In genomic region chr5:50704730-50705129, GRCh38 we compare ENCODE assay signal across 17 cellular contexts. TPM values are rescaled to one million over a fixed set of nuclear protein-coding genes. Genes with fewer than 3 reads are reported as not detected.
DNase-seq lines count a peak whose midpoint lies in the region; ATAC-seq and TF ChIP-seq lines count a peak whose summit lies in the region.
"Had no signal": no experiment of that assay in that cellular context is flagged by ENCODE, and none has a peak within 500 bp of the region (broad histone marks: within the 10 kb centered on the region; RNA-seq: fewer than 3 reads in every experiment).

No MANE protein-coding gene starts in this region.

- peaks cover 21% of the 10 kb centered on the region for H3K36me3 Mint-ChIP-seq in CD4-positive, alpha-beta T cell (ENCODE audit: low read depth)
- peaks cover 20% of the 10 kb centered on the region for H3K36me3 Mint-ChIP-seq in T-cell
- H3K36me3 Mint-ChIP-seq in naive thymus-derived CD8-positive, alpha-beta T cell: peaks cover 0 to 8% (median 3%) of the 10 kb centered on the region in 3 donors

- H3K27me3 Mint-ChIP-seq in CD4-positive, alpha-beta T cell: no peaks in the 10 kb centered on the region
- no peaks in the 10 kb centered on the region for H3K27me3 Mint-ChIP-seq in T-cell
- no peaks in the 10 kb centered on the region for H3K27me3 Mint-ChIP-seq in naive thymus-derived CD8-positive, alpha-beta T cell

- no peaks in the 10 kb centered on the region for H3K36me3 ChIP-seq in mucosa of descending colon (ENCODE audit: low read depth)
- H3K36me3 ChIP-seq: SJCRH30 had no signal

- H3K4me3 Mint-ChIP-seq in CD4-positive, alpha-beta T cell: no peak overlapping the region
- no peak overlapping the region for H3K4me3 Mint-ChIP-seq in T-cell
- H3K4me3 Mint-ChIP-seq in naive thymus-derived CD8-positive, alpha-beta T cell: peak overlapping the region in 1 of 10 donors; percentile 15
- H3K4me3 Mint-ChIP-seq: H9 had no signal

- no peaks in the 10 kb centered on the region for H3K27me3 ChIP-seq in CD4-positive, alpha-beta T cell (ENCODE audit: control insufficient read depth, insufficient read depth, low read length)
- H3K27me3 ChIP-seq: SJCRH30 had no signal

- POLR2A ChIA-PET in CD4-positive, alpha-beta T cell (lab: Charles Lee): no interaction called here
- POLR2A ChIA-PET in T-cell (lab: Charles Lee): interaction anchor here in 1 of 2 donors (1.1 kb wide), 1 partner anchor 12 kb away, joined by 3 read pairs; no protein-coding TSS in a partner anchor
- POLR2A ChIA-PET in naive thymus-derived CD8-positive, alpha-beta T cell (lab: Charles Lee): no interaction called here

- H3K4me3 ChIP-seq in mucosa of descending colon: no peak overlapping the region
- H3K4me3 ChIP-seq: SJCRH30 had no signal

- TF ChIP-seq CTCF in CD4-positive, alpha-beta T cell (IDR thresholded peaks at IDR 0.05): no peak
- no peak for TF ChIP-seq CTCF in mucosa of descending colon (IDR thresholded peaks at IDR 0.05)

- CTCF ChIA-PET in CD4-positive, alpha-beta T cell (lab: Charles Lee): interaction anchor here (1.2 kb wide), 1 partner anchor 308 kb away, joined by 3 read pairs; no protein-coding TSS in a partner anchor
- CTCF ChIA-PET in T-cell (lab: Charles Lee): no interaction called here

- H3K4me1 Mint-ChIP-seq in CD4-positive, alpha-beta T cell (ENCODE audit: low read depth): peaks cover 97% of the 10 kb centered on the region
- peaks cover 86 to 96% (median 92%) of the 10 kb centered on the region in 3 donors for H3K4me1 Mint-ChIP-seq in T-cell
- peaks cover 27 to 94% (median 82%) of the 10 kb centered on the region in 4 donors for H3K4me1 Mint-ChIP-seq in naive thymus-derived CD8-positive, alpha-beta T cell

- H3K9me3 Mint-ChIP-seq in CD4-positive, alpha-beta T cell: no peaks in the 10 kb centered on the region
- no peaks in the 10 kb centered on the region for H3K9me3 Mint-ChIP-seq in T-cell
- peaks cover 0 to 8% (median 0%) of the 10 kb centered on the region in 9 donors for H3K9me3 Mint-ChIP-seq in naive thymus-derived CD8-positive, alpha-beta T cell
- H3K9me3 Mint-ChIP-seq: H9 had no signal

- no peak for DNase-seq in CD4-positive, alpha-beta T cell
- DNase-seq in T-cell (no peak), mucosa of descending colon (no peak), OCI-M1 (lab: John Stamatoyannopoulos, UW) (no peak)
- no peak for DNase-seq in naive thymus-derived CD8-positive, alpha-beta T cell
- DNase-seq: AML-193, DND-41, GF-D8, H9, NCI-H1436, NCI-H2081 treated with DMSO at 0.1 percent for 48 hours, NCI-H226, NCI-H526, RPMI8226, SJCRH30 had no signal

- no peaks in the 10 kb centered on the region for H3K4me1 ChIP-seq in mucosa of descending colon (ENCODE audit: low read depth)
- H3K4me1 ChIP-seq: SJCRH30 had no signal

- intact Hi-C loops in CD4-positive, alpha-beta T cell (cut with DNase I, micrococcal nuclease): no loop called here
- intact Hi-C loops in mucosa of descending colon (cut with DNase I, micrococcal nuclease): no loop called here

- H3K27ac ChIP-seq in CD4-positive, alpha-beta T cell (ENCODE audit: low read depth, low read length): no peak overlapping the region
- H3K27ac ChIP-seq: SJCRH30 had no signal

- no peak for ATAC-seq in CD4-positive, alpha-beta T cell (ENCODE audit: poor library complexity)
- peak; percentile 49 for ATAC-seq in GM18511 (IDR thresholded peaks at IDR 0.05; ENCODE audit: unreplicated experiment)
- ATAC-seq in T-cell (replicated peaks in 1 of 4): no peak
- no peak for ATAC-seq in naive thymus-derived CD8-positive, alpha-beta T cell
- no peak for ATAC-seq in mucosa of descending colon
- ATAC-seq in GM21528 (IDR thresholded peaks at IDR 0.05; ENCODE audit: low FRiP score, unreplicated experiment): no peak

- H3K9me3 ChIP-seq in CD4-positive, alpha-beta T cell (ENCODE audit: control insufficient read depth, low read length): no peaks in the 10 kb centered on the region
- H3K9me3 ChIP-seq in mucosa of descending colon: no peaks in the 10 kb centered on the region
- H3K9me3 ChIP-seq: SJCRH30 had no signal

- peak overlapping the region; percentile 81 for H3K27ac Mint-ChIP-seq in CD4-positive, alpha-beta T cell
- H3K27ac Mint-ChIP-seq in T-cell: peak overlapping the region; percentile 94 to 96
- peak overlapping the region in 7 of 10 donors; percentile 10 to 96 (median 68) for H3K27ac Mint-ChIP-seq in naive thymus-derived CD8-positive, alpha-beta T cell
- H3K27ac Mint-ChIP-seq: H9 had no signal

RNA-seq across cellular contexts. Expression of gene PARP8, which starts 38.3 kb away (rescaled TPM):
- 100 to 1,000 TPM; 181 to 200 TPM for total RNA-seq in CD4-positive, alpha-beta T cell
- total RNA-seq in T-cell (100 to 1,000 TPM in 4 of 5 donors, 10 to 100 TPM in 1; 92.8 to 252 (median 136) TPM), mucosa of descending colon (10 to 100 TPM in 2 of 3 donors, 1 to 10 TPM in 1; 7.4 to 29.3 (median 20.1) TPM)
- 100 to 1,000 TPM; 149 to 162 TPM for total RNA-seq in naive thymus-derived CD8-positive, alpha-beta T cell
- polyA plus RNA-seq in naive thymus-derived CD8-positive, alpha-beta T cell: 10 to 100 TPM; 61.9 to 87.2 (median 67.0) TPM
